In the genomic region with DNA sequence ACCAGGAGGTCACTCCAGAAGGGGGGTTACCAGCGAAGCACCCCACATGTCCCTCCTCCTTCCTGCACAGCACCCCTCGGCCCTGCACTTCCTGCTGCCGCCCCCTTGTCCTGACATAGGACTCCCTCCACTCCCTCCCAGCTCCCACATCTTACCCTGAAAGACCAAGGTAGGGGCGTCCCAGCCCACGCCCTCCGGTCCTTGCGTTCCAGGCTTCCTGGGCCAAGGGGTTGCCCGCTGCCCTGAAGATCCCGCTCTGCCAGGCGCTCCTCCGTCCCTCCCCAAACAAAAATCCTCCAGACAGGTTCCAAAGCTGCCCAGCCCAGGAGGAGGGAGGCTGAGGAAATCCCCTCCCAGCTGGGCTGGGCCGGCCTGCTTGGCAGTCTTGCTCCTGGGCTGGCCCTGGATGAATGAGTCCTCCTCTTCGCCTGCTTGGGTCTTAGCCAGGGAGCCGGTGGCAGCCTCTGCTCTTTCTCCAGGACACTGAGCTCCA, we compare ENCODE assay signal across 10 cellular contexts. TPM values are rescaled to one million over a fixed set of nuclear protein-coding genes. Genes with fewer than 3 reads are reported as not detected.
DNase-seq lines count a peak whose midpoint lies in the region; ATAC-seq, FAIRE-seq and TF ChIP-seq lines count a peak whose summit lies in the region.
"Had no signal": no experiment of that assay in that cellular context is flagged by ENCODE, and none has a peak within 500 bp of the region (broad histone marks: within the 10 kb centered on the region; RNA-seq: fewer than 3 reads in every experiment).

A gene with protein sequence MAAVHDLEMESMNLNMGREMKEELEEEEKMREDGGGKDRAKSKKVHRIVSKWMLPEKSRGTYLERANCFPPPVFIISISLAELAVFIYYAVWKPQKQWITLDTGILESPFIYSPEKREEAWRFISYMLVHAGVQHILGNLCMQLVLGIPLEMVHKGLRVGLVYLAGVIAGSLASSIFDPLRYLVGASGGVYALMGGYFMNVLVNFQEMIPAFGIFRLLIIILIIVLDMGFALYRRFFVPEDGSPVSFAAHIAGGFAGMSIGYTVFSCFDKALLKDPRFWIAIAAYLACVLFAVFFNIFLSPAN (minus strand): TSS at position 304 of the 493 bp plus-strand sequence. CDS start 22,618 bp downstream, outside the sequence.

- H3K9me3 ChIP-seq in neural progenitor cell (ENCODE audit: low read depth) = no peaks in the 10 kb centered on the region

- H3K27ac ChIP-seq in neural progenitor cell = no peak within 1 kb of the TSS

- no peak within 1 kb of the TSS for H3K4me3 ChIP-seq in neural progenitor cell

- FAIRE-seq in D721Med (lab: Jason Lieb, UNC) = no peak

- peak within 1 kb of the TSS; percentile 98 for H2AFZ ChIP-seq in neural progenitor cell (replicated peaks)

- H3K4me3 Mint-ChIP-seq in neural progenitor cell = no peak within 1 kb of the TSS
- H3K4me3 Mint-ChIP-seq: central memory CD8-positive, alpha-beta T cell had no signal

- H4K20me1 ChIP-seq in neural progenitor cell (ENCODE audit: low read depth) = no peaks in the 10 kb centered on the region

- peaks cover 3% of the 10 kb centered on the region for H3K4me1 Mint-ChIP-seq in neural progenitor cell
- H3K4me1 Mint-ChIP-seq: central memory CD8-positive, alpha-beta T cell had no signal

- no peaks in the 10 kb centered on the region for H3K27me3 Mint-ChIP-seq in neural progenitor cell (ENCODE audit: insufficient read depth, low read depth)

- peak; percentile 90 for DNase-seq in AG08395 (ENCODE audit: low spot score)
- peak; percentile 21 for DNase-seq in RPMI7951 (ENCODE audit: low read depth)
- peak; percentile 37 for DNase-seq in fibroblast of peridontal ligament (ENCODE audit: extremely low read depth)
- peak; percentile 25 for DNase-seq in neural progenitor cell (ENCODE audit: low spot score)
- no peak for DNase-seq in D721Med (ENCODE audit: insufficient read length, low spot score)

- no peak within 1 kb of the TSS for H3K9ac ChIP-seq in neural progenitor cell

- no peak within 1 kb of the TSS for H3K4me2 ChIP-seq in neural progenitor cell

- H3K27me3 ChIP-seq in neural progenitor cell = no peaks in the 10 kb centered on the region

- ATAC-seq in GM21576 (IDR thresholded peaks at IDR 0.05; ENCODE audit: unreplicated experiment) = no peak
- no peak for ATAC-seq in GM18867 (IDR thresholded peaks at IDR 0.05; ENCODE audit: unreplicated experiment)
- no peak for ATAC-seq in HG03108 (IDR thresholded peaks at IDR 0.05; ENCODE audit: unreplicated experiment)

- H3K36me3 ChIP-seq in neural progenitor cell = no peaks in the 10 kb centered on the region

- H3K79me2 ChIP-seq in neural progenitor cell (ENCODE audit: low read depth) = no peaks in the 10 kb centered on the region

- no peaks in the 10 kb centered on the region for H3F3A ChIP-seq in neural progenitor cell (ENCODE audit: low read depth)

- H3K27ac Mint-ChIP-seq in neural progenitor cell = peak within 1 kb of the TSS; percentile 69

- no peak for TF ChIP-seq CTCF in neural progenitor cell (IDR thresholded peaks at IDR 0.05)
- TF ChIP-seq CTCF in D721Med (IDR thresholded peaks at IDR 0.05; ENCODE audit: insufficient read depth, missing control alignments) = no peak

- H3K36me3 Mint-ChIP-seq in neural progenitor cell = no peaks in the 10 kb centered on the region

- no peaks in the 10 kb centered on the region for H3K4me1 ChIP-seq in neural progenitor cell

- H3K9me3 Mint-ChIP-seq in neural progenitor cell = no peaks in the 10 kb centered on the region
- H3K9me3 Mint-ChIP-seq: central memory CD8-positive, alpha-beta T cell had no signal

RNA-seq across cellular contexts. Expression of the gene that starts here (rescaled TPM):
- total RNA-seq in RPMI7951 (2014; rRNA removed; shearing (Covaris generic)) = not detected in 2 replicates
- total RNA-seq in neural progenitor cell (ENCODE audit: low replicate concordance) = 1.1 TPM in 1 of 2 replicates, not detected in the other
- total RNA-seq: SK-MEL-5 had no signal

Comparison
In these comparisons a context has a peak if more than half of its experiments do, and no peak if none do; other contexts are left out.
1. Peak in DNase-seq in RPMI7951; RNA of the gene not detected or under 1 TPM.